ENCODE assay signal across 8 cellular contexts in genomic region chr3:195859061-195859845, GRCh38. TPM values are rescaled to one million over a fixed set of nuclear protein-coding genes. Genes with fewer than 3 reads are reported as not detected.
A peak's percentile ranks its signal among the peaks of the same experiment; 100 is the strongest.
DNase-seq lines count a peak whose midpoint lies in the region; ATAC-seq lines count a peak whose summit lies in the region.

No MANE protein-coding gene starts in this region.

- no peaks in the 10 kb centered on the region for H3K36me3 Mint-ChIP-seq in CD4-positive, CD25-positive, alpha-beta regulatory T cell
- H3K36me3 Mint-ChIP-seq in naive thymus-derived CD8-positive, alpha-beta T cell = peaks cover 0 to 6% (median 0%) of the 10 kb centered on the region in 3 donors
- H3K36me3 Mint-ChIP-seq in stimulated activated effector memory CD8-positive, alpha-beta T cell treated with anti-CD3 and anti-CD28 coated beads, Interleukin-12 subunit alpha, Interleukin-12 subunit beta, amount 100 ng/mL, for 72 hours = no peaks in the 10 kb centered on the region

- H3K4me1 Mint-ChIP-seq in CD4-positive, CD25-positive, alpha-beta regulatory T cell = peaks cover 4 to 11% (median 6%) of the 10 kb centered on the region in 4 donors
- H3K4me1 Mint-ChIP-seq in naive thymus-derived CD8-positive, alpha-beta T cell = peaks cover 4 to 6% (median 6%) of the 10 kb centered on the region in 4 donors
- peaks cover 14% of the 10 kb centered on the region for H3K4me1 Mint-ChIP-seq in stimulated activated effector memory CD8-positive, alpha-beta T cell treated with anti-CD3 and anti-CD28 coated beads, Interleukin-12 subunit alpha, Interleukin-12 subunit beta, amount 100 ng/mL, for 72 hours

- H3K9me3 ChIP-seq in CD4-positive, CD25-positive, alpha-beta regulatory T cell (ENCODE audit: control insufficient read depth in 2 of 2, low read length in 2 of 2) = no peaks in the 10 kb centered on the region
- H3K9me3 ChIP-seq in NT2/D1 (ENCODE audit: insufficient read depth, low read length) = no peaks in the 10 kb centered on the region

- H3K4me3 Mint-ChIP-seq in CD4-positive, CD25-positive, alpha-beta regulatory T cell = no peak overlapping the region
- peak overlapping the region in 6 of 10 donors; percentile 23 to 90 (median 66) for H3K4me3 Mint-ChIP-seq in naive thymus-derived CD8-positive, alpha-beta T cell
- peak overlapping the region; percentile 52 for H3K4me3 Mint-ChIP-seq in stimulated activated effector memory CD8-positive, alpha-beta T cell treated with anti-CD3 and anti-CD28 coated beads, Interleukin-12 subunit alpha, Interleukin-12 subunit beta, amount 100 ng/mL, for 72 hours

- peak; percentile 18 to 47 for ATAC-seq in CD4-positive, CD25-positive, alpha-beta regulatory T cell (ENCODE audit: low read depth in 2 of 2)
- ATAC-seq in HG02885 (IDR thresholded peaks at IDR 0.05; ENCODE audit: poor library complexity, unreplicated experiment) = peak; percentile 59
- peak; percentile 61 to 69 for ATAC-seq in naive thymus-derived CD8-positive, alpha-beta T cell
- ATAC-seq in stimulated activated effector memory CD8-positive, alpha-beta T cell treated with anti-CD3 and anti-CD28 coated beads, Interleukin-12 subunit alpha, Interleukin-12 subunit beta, amount 100 ng/mL, for 72 hours = peak; percentile 53
- no peak for ATAC-seq in GM19463 (IDR thresholded peaks at IDR 0.05; ENCODE audit: unreplicated experiment)

- peak overlapping the region; percentile 35 for H3K4me3 ChIP-seq in CD4-positive, CD25-positive, alpha-beta regulatory T cell (ENCODE audit: low read depth, low read length)
- H3K4me3 ChIP-seq in NT2/D1 (ENCODE audit: insufficient read length, low read depth) = no peak overlapping the region

- POLR2A ChIA-PET in naive thymus-derived CD8-positive, alpha-beta T cell (lab: Charles Lee) = interaction anchor here (0.9 to 1.2 kb wide), 3 partner anchors 35 to 57 kb away, joined by 4 to 8 read pairs (median 5); no protein-coding TSS in a partner anchor

- H3K36me3 ChIP-seq in CD4-positive, CD25-positive, alpha-beta regulatory T cell (ENCODE audit: control insufficient read depth, insufficient read depth, low read length) = peaks cover 2% of the 10 kb centered on the region
- peaks cover 15% of the 10 kb centered on the region for H3K36me3 ChIP-seq in NT2/D1 (ENCODE audit: insufficient read depth, insufficient read length, low read length)

- no peaks in the 10 kb centered on the region for H3K9me3 Mint-ChIP-seq in CD4-positive, CD25-positive, alpha-beta regulatory T cell
- H3K9me3 Mint-ChIP-seq in naive thymus-derived CD8-positive, alpha-beta T cell = no peaks in the 10 kb centered on the region
- H3K9me3 Mint-ChIP-seq in stimulated activated effector memory CD8-positive, alpha-beta T cell treated with anti-CD3 and anti-CD28 coated beads, Interleukin-12 subunit alpha, Interleukin-12 subunit beta, amount 100 ng/mL, for 72 hours = no peaks in the 10 kb centered on the region

- H3K27ac Mint-ChIP-seq in CD4-positive, CD25-positive, alpha-beta regulatory T cell = peak overlapping the region in 2 of 3 donors; percentile 21 to 33
- H3K27ac Mint-ChIP-seq in naive thymus-derived CD8-positive, alpha-beta T cell = peak overlapping the region in 4 of 10 donors; percentile 33 to 91 (median 56)
- peak overlapping the region; percentile 20 for H3K27ac Mint-ChIP-seq in stimulated activated effector memory CD8-positive, alpha-beta T cell treated with anti-CD3 and anti-CD28 coated beads, Interleukin-12 subunit alpha, Interleukin-12 subunit beta, amount 100 ng/mL, for 72 hours

- no peaks in the 10 kb centered on the region for H3K27me3 ChIP-seq in CD4-positive, CD25-positive, alpha-beta regulatory T cell (ENCODE audit: control insufficient read depth, insufficient read depth, low read length)
- H3K27me3 ChIP-seq in NT2/D1 (ENCODE audit: insufficient read depth, insufficient read length) = no peaks in the 10 kb centered on the region

- H3K4me1 ChIP-seq in CD4-positive, CD25-positive, alpha-beta regulatory T cell (ENCODE audit: control insufficient read depth, insufficient read depth, low read length, poor library complexity, severe bottlenecking) = peaks cover 10% of the 10 kb centered on the region
- peaks cover 10% of the 10 kb centered on the region for H3K4me1 ChIP-seq in NT2/D1 (ENCODE audit: insufficient read depth, insufficient read length)

- DNase-seq in CD4-positive, CD25-positive, alpha-beta regulatory T cell = peak; percentile 57 to 75 (median 69)
- DNase-seq in NT2/D1 (ENCODE audit: low read depth, low spot score) (peak; percentile 64), epidermal melanocyte (ENCODE audit: insufficient read length, low spot score) (peak; percentile 95)
- DNase-seq in activated CD8-positive, alpha-beta memory T cell treated with anti-CD3 and anti-CD28 coated beads, Interleukin-2, amount 50 U/mL, for 48 hours = peak; percentile 96
- DNase-seq in naive thymus-derived CD8-positive, alpha-beta T cell = peak; percentile 49 to 82 (median 67)
- peak; percentile 81 to 93 for DNase-seq in stimulated activated effector memory CD8-positive, alpha-beta T cell treated with anti-CD3 and anti-CD28 coated beads, Interleukin-12 subunit alpha, Interleukin-12 subunit beta, amount 100 ng/mL, for 72 hours (ENCODE audit: low spot score in 2 of 2)

- no peak overlapping the region for H3K27ac ChIP-seq in CD4-positive, CD25-positive, alpha-beta regulatory T cell (ENCODE audit: insufficient read depth, low read length, poor library complexity, severe bottlenecking)

- no peaks in the 10 kb centered on the region for H3K27me3 Mint-ChIP-seq in CD4-positive, CD25-positive, alpha-beta regulatory T cell
- no peaks in the 10 kb centered on the region for H3K27me3 Mint-ChIP-seq in naive thymus-derived CD8-positive, alpha-beta T cell

- H3K9ac ChIP-seq in NT2/D1 (ENCODE audit: insufficient read length, low read depth) = peak overlapping the region; percentile 57

RNA-seq across cellular contexts. Expression of gene MUC4, which starts 47.5 kb away (rescaled TPM):
- total RNA-seq in CD4-positive, CD25-positive, alpha-beta regulatory T cell = not detected
- not detected for polyA plus RNA-seq in CD4-positive, CD25-positive, alpha-beta regulatory T cell
- not detected for total RNA-seq in naive thymus-derived CD8-positive, alpha-beta T cell
- polyA plus RNA-seq in naive thymus-derived CD8-positive, alpha-beta T cell = not detected

RNA-seq across cellular contexts. Expression of gene TNK2, which starts 49.1 kb away (rescaled TPM):
- total RNA-seq in CD4-positive, CD25-positive, alpha-beta regulatory T cell = 139 TPM
- polyA plus RNA-seq in CD4-positive, CD25-positive, alpha-beta regulatory T cell = 1 to 10 TPM in 3 of 4 donors, under 1 TPM in 1; 0.93 to 2.5 (median 1.7) TPM
- 100 to 1,000 TPM; 146 to 149 TPM for total RNA-seq in naive thymus-derived CD8-positive, alpha-beta T cell
- 1 to 10 TPM; 1.3 to 2.5 (median 1.6) TPM for polyA plus RNA-seq in naive thymus-derived CD8-positive, alpha-beta T cell

Comparison
In these comparisons a context has a peak if more than half of its experiments do, and no peak if none do; other contexts are left out.
1. H3K4me3 Mint-ChIP-seq: peak in naive thymus-derived CD8-positive, alpha-beta T cell (6 of 10) and stimulated activated effector memory CD8-positive, alpha-beta T cell treated with anti-CD3 and anti-CD28 coated beads, Interleukin-12 subunit alpha, Interleukin-12 subunit beta, amount 100 ng/mL, for 72 hours (single experiment); none in CD4-positive, CD25-positive, alpha-beta regulatory T cell (0 of 4).
2. Peak in every context shown above with its lines, with median percentiles within 50 percentile points of each other: DNase-seq.